Comparison of ENCODE assay signal across 17 cellular contexts in genomic region chr6:19444481-19444880, GRCh38.
DNase-seq lines count a peak whose midpoint lies in the region; ATAC-seq and TF ChIP-seq lines count a peak whose summit lies in the region.
"Had no signal": no experiment of that assay in that cellular context is flagged by ENCODE, and none has a peak within 500 bp of the region (broad histone marks: within the 10 kb centered on the region; RNA-seq: fewer than 3 reads in every experiment).

No MANE protein-coding gene starts in this region.

- in situ Hi-C loops in ACHN (cut with HindIII; ENCODE audit: low pct_ligation_motif_present, low pct_unique_long_range_greater_than_20kb, low sequenced_read_pairs) = no loop called here

- TF ChIP-seq CTCF in choroid plexus epithelial cell (conservative IDR thresholded peaks at IDR 0.05; ENCODE audit: low read depth, low read length) = no peak

- ATAC-seq in GM21619 (IDR thresholded peaks at IDR 0.05; ENCODE audit: unreplicated experiment) = no peak
- ATAC-seq in GM18909 (IDR thresholded peaks at IDR 0.05; ENCODE audit: poor library complexity, unreplicated experiment) = no peak

- no peak overlapping the region for H3K4me3 ChIP-seq in choroid plexus epithelial cell (ENCODE audit: low read depth, low read length)
- H3K4me3 ChIP-seq: SK-N-MC had no signal

- DNase-seq in A172 (ENCODE audit: low spot score) (peak; percentile 9), NCI-H226 (peak; percentile 15), choroid plexus epithelial cell (ENCODE audit: low read depth) (peak; percentile 58), iris pigment epithelial cell (ENCODE audit: low read depth) (peak; percentile 58), CD1c-positive myeloid dendritic cell (ENCODE audit: extremely low spot score) (no peak), ACHN (no peak)
- DNase-seq: 8988T, C1 segment of cervical spinal cord, DMS 273 treated with DMSO at 0.1 percent for 48 hours, H9, NCI-H1417 treated with DMSO at 0.1 percent for 48 hours, NCI-H2029, NCI-H2171, NCI-H748 treated with DMSO at 0.1 percent for 48 hours had no signal

Comparison
In these comparisons a context has a peak if more than half of its experiments do, and no peak if none do; other contexts are left out.
1. DNase-seq: peak in A172 (single experiment), NCI-H226 (single experiment), choroid plexus epithelial cell (single experiment) and iris pigment epithelial cell (single experiment); none in CD1c-positive myeloid dendritic cell (single experiment) and ACHN (single experiment).